Comparison of ENCODE assay signal across 15 cellular contexts in genomic region chr10:80188713-80189112, GRCh38. TPM values are rescaled to one million over a fixed set of nuclear protein-coding genes. Genes with fewer than 3 reads are reported as not detected.
DNase-seq lines count a peak whose midpoint lies in the region; ATAC-seq lines count a peak whose summit lies in the region.
"Had no signal": no experiment of that assay in that cellular context is flagged by ENCODE, and none has a peak within 500 bp of the region (broad histone marks: within the 10 kb centered on the region; RNA-seq: fewer than 3 reads in every experiment).

No MANE protein-coding gene starts in this region.

- H3K27ac Mint-ChIP-seq in activated T-cell treated with anti-CD3 and anti-CD28 coated beads, Interleukin-2, amount 50 U/mL, for 72 hours = peak overlapping the region; percentile 88
- H3K27ac Mint-ChIP-seq in T-helper 17 cell = peak overlapping the region; percentile 96
- H3K27ac Mint-ChIP-seq in stimulated activated naive CD8-positive, alpha-beta T cell treated with anti-CD3 and anti-CD28 coated beads, Interleukin-15, amount 100 ng/mL, for 72 hours = peak overlapping the region; percentile 60 to 88

- H3K27me3 Mint-ChIP-seq in activated T-cell treated with anti-CD3 and anti-CD28 coated beads, Interleukin-2, amount 50 U/mL, for 72 hours (ENCODE audit: low read depth) = no peaks in the 10 kb centered on the region
- H3K27me3 Mint-ChIP-seq in activated T-cell treated with anti-CD3 and anti-CD28 coated beads, Interleukin-2, amount 50 U/mL, for 4 hours (ENCODE audit: low read depth) = no peaks in the 10 kb centered on the region
- H3K27me3 Mint-ChIP-seq in T-helper 17 cell = no peaks in the 10 kb centered on the region
- H3K27me3 Mint-ChIP-seq in stimulated activated naive CD8-positive, alpha-beta T cell treated with anti-CD3 and anti-CD28 coated beads, Interleukin-15, amount 100 ng/mL, for 72 hours = no peaks in the 10 kb centered on the region

- H3K27ac ChIP-seq in right cardiac atrium (ENCODE audit: low read length) = peak overlapping the region; percentile 33

- peaks cover 7 to 22% of the 10 kb centered on the region in 2 donors for H3K36me3 Mint-ChIP-seq in activated T-cell treated with anti-CD3 and anti-CD28 coated beads, Interleukin-2, amount 50 U/mL, for 72 hours (ENCODE audit: insufficient read depth in 2 of 2)
- peaks cover 14% of the 10 kb centered on the region for H3K36me3 Mint-ChIP-seq in activated T-cell treated with anti-CD3 and anti-CD28 coated beads, Interleukin-2, amount 50 U/mL, for 4 hours (ENCODE audit: insufficient read depth)
- no peaks in the 10 kb centered on the region for H3K36me3 Mint-ChIP-seq in T-helper 17 cell (ENCODE audit: low read depth)

- peak overlapping the region; percentile 52 to 68 for H3K4me3 Mint-ChIP-seq in activated T-cell treated with anti-CD3 and anti-CD28 coated beads, Interleukin-2, amount 50 U/mL, for 72 hours
- H3K4me3 Mint-ChIP-seq in activated T-cell treated with anti-CD3 and anti-CD28 coated beads, Interleukin-2, amount 50 U/mL, for 4 hours = no peak overlapping the region
- H3K4me3 Mint-ChIP-seq in T-helper 17 cell = peak overlapping the region; percentile 57
- peak overlapping the region; percentile 60 to 66 for H3K4me3 Mint-ChIP-seq in stimulated activated naive CD8-positive, alpha-beta T cell treated with anti-CD3 and anti-CD28 coated beads, Interleukin-15, amount 100 ng/mL, for 72 hours

- peaks cover 4 to 7% of the 10 kb centered on the region in 2 donors for H3K9me3 Mint-ChIP-seq in activated T-cell treated with anti-CD3 and anti-CD28 coated beads, Interleukin-2, amount 50 U/mL, for 72 hours
- H3K9me3 Mint-ChIP-seq in activated T-cell treated with anti-CD3 and anti-CD28 coated beads, Interleukin-2, amount 50 U/mL, for 4 hours = peaks cover 5% of the 10 kb centered on the region
- peaks cover 0 to 12% of the 10 kb centered on the region in 2 donors for H3K9me3 Mint-ChIP-seq in stimulated activated naive CD8-positive, alpha-beta T cell treated with anti-CD3 and anti-CD28 coated beads, Interleukin-15, amount 100 ng/mL, for 72 hours

- peaks cover 83% of the 10 kb centered on the region for H3K4me1 Mint-ChIP-seq in activated T-cell treated with anti-CD3 and anti-CD28 coated beads, Interleukin-2, amount 50 U/mL, for 72 hours (ENCODE audit: low read depth)
- H3K4me1 Mint-ChIP-seq in activated T-cell treated with anti-CD3 and anti-CD28 coated beads, Interleukin-2, amount 50 U/mL, for 4 hours (ENCODE audit: low read depth) = peaks cover 82% of the 10 kb centered on the region
- H3K4me1 Mint-ChIP-seq in T-helper 17 cell = peaks cover 64% of the 10 kb centered on the region
- peaks cover 83% of the 10 kb centered on the region for H3K4me1 Mint-ChIP-seq in stimulated activated naive CD8-positive, alpha-beta T cell treated with anti-CD3 and anti-CD28 coated beads, Interleukin-15, amount 100 ng/mL, for 72 hours

- no peak for ATAC-seq in activated T-cell treated with anti-CD3 and anti-CD28 coated beads, Interleukin-2, amount 50 U/mL, for 72 hours (replicated peaks in 1 of 2)
- no peak for ATAC-seq in activated T-cell treated with anti-CD3 and anti-CD28 coated beads, Interleukin-2, amount 50 U/mL, for 4 hours
- ATAC-seq in T-helper 17 cell (no peak), right cardiac atrium (no peak), GM18502 (IDR thresholded peaks at IDR 0.05; ENCODE audit: poor library complexity, unreplicated experiment) (no peak), HG03135 (IDR thresholded peaks at IDR 0.05; ENCODE audit: unreplicated experiment) (no peak)
- no peak for ATAC-seq in stimulated activated naive CD8-positive, alpha-beta T cell treated with anti-CD3 and anti-CD28 coated beads, Interleukin-15, amount 100 ng/mL, for 72 hours
- ATAC-seq: esophagus mucosa had no signal

- intact Hi-C loops in right cardiac atrium (cut with DNase I) = no loop called here

- H3K9me3 ChIP-seq in T-helper 17 cell (ENCODE audit: control insufficient read depth, low read length, poor library complexity, severe bottlenecking) (no peaks in the 10 kb centered on the region), right cardiac atrium (ENCODE audit: control insufficient read depth, low read length) (no peaks in the 10 kb centered on the region)
- H3K9me3 ChIP-seq: mucosa of descending colon had no signal

- H3K27me3 ChIP-seq in right cardiac atrium (ENCODE audit: control insufficient read depth, insufficient read depth) = no peaks in the 10 kb centered on the region

- WGBS in right cardiac atrium = 89% methylated on average over 9 of the region's 9 CpGs

- DNase-seq in activated T-cell treated with anti-CD3 and anti-CD28 coated beads, Interleukin-2, amount 50 U/mL, for 72 hours = no peak
- DNase-seq in activated T-cell treated with anti-CD3 and anti-CD28 coated beads, Interleukin-2, amount 50 U/mL, for 4 hours = no peak
- DNase-seq in T-helper 17 cell (no peak), right cardiac atrium (peak in 1 of 3 donors; percentile 40), iPS-NIHi7 (ENCODE audit: extremely low spot score) (no peak)
- no peak for DNase-seq in stimulated activated naive CD8-positive, alpha-beta T cell treated with anti-CD3 and anti-CD28 coated beads, Interleukin-15, amount 100 ng/mL, for 72 hours
- DNase-seq: DMS79, mucosa of descending colon, NCI-H187 treated with DMSO at 0.1 percent for 48 hours, retina had no signal

- H3K4me3 ChIP-seq in right cardiac atrium (ENCODE audit: low read length) = no peak overlapping the region
- H3K4me3 ChIP-seq: mucosa of descending colon had no signal

- peaks cover 43% of the 10 kb centered on the region for H3K4me1 ChIP-seq in right cardiac atrium (ENCODE audit: control insufficient read depth, insufficient read depth, low read length)

RNA-seq across cellular contexts. Expression of gene ANXA11, which starts 16.6 kb away (rescaled TPM):
- total RNA-seq in activated T-cell treated with anti-CD3 and anti-CD28 coated beads, Interleukin-2, amount 50 U/mL, for 72 hours = 100 to 1,000 TPM; 207 to 229 TPM
- 100 to 1,000 TPM; 157 to 161 (median 158) TPM for total RNA-seq in activated T-cell treated with anti-CD3 and anti-CD28 coated beads, Interleukin-2, amount 50 U/mL, for 4 hours
- total RNA-seq in T-helper 17 cell (100 to 1,000 TPM; 199 to 209 TPM), right cardiac atrium (100 to 1,000 TPM; 371 to 451 (median 403) TPM)
- 232 TPM for polyA plus RNA-seq in right cardiac atrium

RNA-seq across cellular contexts. Expression of gene PLAC9, which starts 56.2 kb away (rescaled TPM):
- total RNA-seq in activated T-cell treated with anti-CD3 and anti-CD28 coated beads, Interleukin-2, amount 50 U/mL, for 72 hours = not detected
- not detected for total RNA-seq in activated T-cell treated with anti-CD3 and anti-CD28 coated beads, Interleukin-2, amount 50 U/mL, for 4 hours
- total RNA-seq in T-helper 17 cell (not detected), right cardiac atrium (10 to 100 TPM; 47.5 to 92.2 (median 61.2) TPM)
- polyA plus RNA-seq in right cardiac atrium = 78.6 TPM
- total RNA-seq: bronchial epithelial cell; T-helper 2 cell treated with Interferon-gamma antibody and Interleukin-4, amounts not matched to agents 100 ng/mL and 5 ng/mL, for 36 hours had no signal

Comparison
In these comparisons a context has a peak if more than half of its experiments do, and no peak if none do; other contexts are left out.
1. RNA of gene PLAC9, which starts 56.2 kb away (total RNA-seq): 47.5 to 92.2 TPM in right cardiac atrium; not detected in activated T-cell treated with anti-CD3 and anti-CD28 coated beads, Interleukin-2, amount 50 U/mL, for 4 hours, not detected in T-helper 17 cell and not detected in activated T-cell treated with anti-CD3 and anti-CD28 coated beads, Interleukin-2, amount 50 U/mL, for 72 hours; every median in the first group is over 10 times any median in the second.
2. Peak in every context shown above with its lines, with median percentiles within 50 percentile points of each other: H3K27ac Mint-ChIP-seq.